In genomic region chr7:1607686-1608085, GRCh38 we compare ENCODE assay signal across 22 cellular contexts. TPM values are rescaled to one million over a fixed set of nuclear protein-coding genes. Genes with fewer than 3 reads are reported as not detected.
DNase-seq lines count a peak whose midpoint lies in the region; ATAC-seq and TF ChIP-seq lines count a peak whose summit lies in the region.
"Had no signal": no experiment of that assay in that cellular context is flagged by ENCODE, and none has a peak within 500 bp of the region (broad histone marks: within the 10 kb centered on the region; RNA-seq: fewer than 3 reads in every experiment).

No MANE protein-coding gene starts in this region.

- no peaks in the 10 kb centered on the region for H3K36me3 Mint-ChIP-seq in H9 (ENCODE audit: insufficient read depth in 1 of 3, low read depth in 3 of 3)
- H3K36me3 Mint-ChIP-seq in activated T-cell treated with anti-CD3 and anti-CD28 coated beads, Interleukin-2, amount 50 U/mL, for 4 hours (ENCODE audit: insufficient read depth): no peaks in the 10 kb centered on the region

- no peaks in the 10 kb centered on the region for H3K79me1 ChIP-seq in H9 (ENCODE audit: insufficient read depth, low read depth, low read length, poor library complexity, severe bottlenecking)

- TF ChIP-seq POLR2A in adrenal gland (IDR thresholded peaks at IDR 0.05): no peak

- H3K4me2 ChIP-seq in H9 (ENCODE audit: insufficient read depth, insufficient read length, low read length): no peak overlapping the region
- H3K4me2 ChIP-seq: KMS-11 had no signal

- H3K27ac ChIP-seq in C4-2B (peak overlapping the region; percentile 10; the same call in 1 of the 2 replicates), H9 (ENCODE audit: insufficient read length, low read depth, low read length) (no peak overlapping the region), adrenal gland (no peak overlapping the region)
- H3K27ac ChIP-seq: KMS-11 had no signal

- no peak overlapping the region for H4K8ac ChIP-seq in H9 (replicated peaks; ENCODE audit: insufficient read length, low read depth, low read length)

- TF ChIP-seq CTCF in C4-2B (conservative IDR thresholded peaks at IDR 0.05): no peak
- no peak for TF ChIP-seq CTCF in H9 (conservative IDR thresholded peaks at IDR 0.05)
- TF ChIP-seq CTCF in adrenal gland (IDR thresholded peaks at IDR 0.05): no peak
- TF ChIP-seq CTCF in omental fat pad (IDR thresholded peaks at IDR 0.05): no peak

- H3K36me3 ChIP-seq in adrenal gland (replicated peaks in 1 of 2): no peaks in the 10 kb centered on the region
- H3K36me3 ChIP-seq: MG63 had no signal

- no peaks in the 10 kb centered on the region for H3K4me1 ChIP-seq in H9 (ENCODE audit: insufficient read depth, low read length)
- H3K4me1 ChIP-seq in adrenal gland (replicated peaks in 1 of 2): no peaks in the 10 kb centered on the region

- H2AFZ ChIP-seq in H9 (ENCODE audit: low read length): no peak overlapping the region

- no peak overlapping the region for H3K27ac Mint-ChIP-seq in H9
- H3K27ac Mint-ChIP-seq: CD4-positive, alpha-beta T cell had no signal

- H3K27me3 ChIP-seq in H9 (ENCODE audit: insufficient read depth, low read length) (no peaks in the 10 kb centered on the region), adrenal gland (no peaks in the 10 kb centered on the region)
- H3K27me3 ChIP-seq: MG63 had no signal

- H4K91ac ChIP-seq in H9 (ENCODE audit: insufficient read length, low read depth, low read length): no peak overlapping the region

- H2BK12ac ChIP-seq in H9 (ENCODE audit: insufficient read length, low read depth, low read length): no peak overlapping the region

- no peak overlapping the region for H2AK5ac ChIP-seq in H9 (ENCODE audit: insufficient read length, low read length)

- no peak overlapping the region for H4K5ac ChIP-seq in H9 (ENCODE audit: insufficient read length, low read depth, low read length)

- H3K23me2 ChIP-seq in H9 (ENCODE audit: insufficient read length, low read depth, low read length, poor library complexity, severe bottlenecking): no peaks in the 10 kb centered on the region

- H3K4me3 ChIP-seq in adrenal gland: no peak overlapping the region
- H3K4me3 ChIP-seq: MG63 had no signal

- H3K9me3 ChIP-seq in H9 (ENCODE audit: control insufficient read depth, low read depth, low read length): no peaks in the 10 kb centered on the region
- no peaks in the 10 kb centered on the region for H3K9me3 ChIP-seq in adrenal gland (replicated peaks in 1 of 3)
- H3K9me3 ChIP-seq: MG63 had no signal

- no peak for ATAC-seq in omental fat pad (ENCODE audit: low FRiP score)
- no peak for ATAC-seq in activated T-cell treated with anti-CD3 and anti-CD28 coated beads, Interleukin-2, amount 50 U/mL, for 4 hours

- H3K4me1 Mint-ChIP-seq in H9: peaks cover 8 to 18% of the 10 kb centered on the region in 2 experiments; a peak in 3 of 4 replicates
- H3K4me1 Mint-ChIP-seq in activated T-cell treated with anti-CD3 and anti-CD28 coated beads, Interleukin-2, amount 50 U/mL, for 4 hours (ENCODE audit: low read depth): no peaks in the 10 kb centered on the region

- no CpG with 5 or more reads among the region's 9 CpGs for WGBS in H9 (ENCODE audit: extremely low coverage, insufficient read length, low lambda C conversion rate)
- 48 to 53% (median 51%) methylated on average over 2 to 9 of the region's 9 CpGs for WGBS in adrenal gland, 4 donors

- peak; percentile 57 for DNase-seq in H9
- peak in 4 of 7 donors; percentile 21 to 38 (median 24) for DNase-seq in adrenal gland
- DNase-seq in left kidney (ENCODE audit: low read depth, low spot score): peak; percentile 55
- DNase-seq in omental fat pad (ENCODE audit: low spot score): no peak
- no peak for DNase-seq in COR-L47 (lab: John Stamatoyannopoulos, UW)
- no peak for DNase-seq in activated T-cell treated with anti-CD3 and anti-CD28 coated beads, Interleukin-2, amount 50 U/mL, for 4 hours
- no peak for DNase-seq in NCI-H69 (lab: John Stamatoyannopoulos, UW)
- DNase-seq: ACHN; AML-193; CD4-positive, alpha-beta T cell; EL; MG63; NCI-H1092; NCI-H1694 treated with DMSO at 0.1 percent for 48 hours; NCI-H2107; NCI-H510A; NCI-H82; RPMI8226; SHP77 treated with DMSO at 0.1 percent for 48 hours; T-helper 1 cell had no signal

- H3K79me2 ChIP-seq in H9 (ENCODE audit: insufficient read depth, low read length): no peaks in the 10 kb centered on the region

- no peak overlapping the region for H2BK20ac ChIP-seq in H9 (ENCODE audit: low read depth, low read length, poor library complexity, severe bottlenecking)

- no peak overlapping the region for H3K9ac ChIP-seq in H9 (ENCODE audit: extremely low read depth, insufficient read length, low read length)
- H3K9ac ChIP-seq: KMS-11 had no signal

- no peak overlapping the region for H3K4me3 Mint-ChIP-seq in H9
- H3K4me3 Mint-ChIP-seq in activated T-cell treated with anti-CD3 and anti-CD28 coated beads, Interleukin-2, amount 50 U/mL, for 4 hours: no peak overlapping the region
- H3K4me3 Mint-ChIP-seq: CD4-positive, alpha-beta T cell had no signal

- H2BK120ac ChIP-seq in H9 (ENCODE audit: low read depth, low read length, poor library complexity, severe bottlenecking): no peak overlapping the region

- no peak overlapping the region for H3K23ac ChIP-seq in H9 (ENCODE audit: insufficient read length, low read depth, low read length)

- no peaks in the 10 kb centered on the region for H4K20me1 ChIP-seq in H9 (ENCODE audit: control insufficient read depth, insufficient read depth, insufficient read length)

- H3K27me3 Mint-ChIP-seq in H9 (ENCODE audit: low read depth): peaks cover 7% of the 10 kb centered on the region
- peaks cover 26% of the 10 kb centered on the region for H3K27me3 Mint-ChIP-seq in activated T-cell treated with anti-CD3 and anti-CD28 coated beads, Interleukin-2, amount 50 U/mL, for 4 hours (ENCODE audit: low read depth)

- H2BK15ac ChIP-seq in H9 (ENCODE audit: low read depth, low read length): no peak overlapping the region

- H2BK5ac ChIP-seq in H9 (ENCODE audit: insufficient read length, low read length): no peak overlapping the region

- H3K4ac ChIP-seq in H9 (ENCODE audit: low read depth, low read length): no peak overlapping the region

- H3K56ac ChIP-seq in H9 (ENCODE audit: insufficient read length, low read depth, low read length): no peak overlapping the region

- intact Hi-C loops in adrenal gland (cut with DNase I): no loop called here

- H3T11ph ChIP-seq in H9 (ENCODE audit: low read length): no peak overlapping the region

- no peak overlapping the region for H3K14ac ChIP-seq in H9 (ENCODE audit: insufficient read depth, low read length)

- no peaks in the 10 kb centered on the region; a peak in 1 of 5 replicates for H3K9me3 Mint-ChIP-seq in H9
- H3K9me3 Mint-ChIP-seq in activated T-cell treated with anti-CD3 and anti-CD28 coated beads, Interleukin-2, amount 50 U/mL, for 4 hours: no peaks in the 10 kb centered on the region
- H3K9me3 Mint-ChIP-seq: CD4-positive, alpha-beta T cell had no signal

- H3K18ac ChIP-seq in H9 (ENCODE audit: insufficient read length, low read depth, low read length): no peak overlapping the region

RNA-seq across cellular contexts. Expression of gene PSMG3, which starts 37.9 kb away (rescaled TPM):
- total RNA-seq in H9 (2021) (63.0 and 71.1 TPM in 2 replicates), adrenal gland (10 to 100 TPM; 19.1 to 64.3 (median 25.5) TPM), omental fat pad (10 to 100 TPM; 22.0 to 37.7 (median 28.4) TPM)
- polyA plus RNA-seq in adrenal gland: 10 to 100 TPM; 17.3 to 82.7 (median 68.4) TPM
- 10 to 100 TPM; 75.8 to 82.5 (median 82.5) TPM for total RNA-seq in activated T-cell treated with anti-CD3 and anti-CD28 coated beads, Interleukin-2, amount 50 U/mL, for 4 hours

RNA-seq across cellular contexts. Expression of gene TMEM184A, which starts 51.7 kb away (rescaled TPM):
- total RNA-seq in H9 (2021) (1.3 and 1.5 TPM in 2 replicates), adrenal gland (1 to 10 TPM in 2 of 8 donors, under 1 TPM in 5, not detected in 1; 0.06 to 1.3 (median 0.72) TPM), omental fat pad (1 to 10 TPM in 1 of 4 donors, under 1 TPM in 2, not detected in 1; 0.19 to 3.1 (median 0.32) TPM)
- polyA plus RNA-seq in adrenal gland: 1 to 10 TPM in 2 of 3 donors, not detected in 1; 1.2 to 2.1 TPM
- total RNA-seq in activated T-cell treated with anti-CD3 and anti-CD28 coated beads, Interleukin-2, amount 50 U/mL, for 4 hours: under 1 TPM; 0.11 to 0.19 (median 0.15) TPM

Comparison
In these comparisons a context has a peak if more than half of its experiments do, and no peak if none do; other contexts are left out.
1. DNase-seq: peak in H9 (single experiment), adrenal gland (4 of 7) and left kidney (single experiment); none in omental fat pad (single experiment), COR-L47 (single experiment), activated T-cell treated with anti-CD3 and anti-CD28 coated beads, Interleukin-2, amount 50 U/mL, for 4 hours (single experiment) and NCI-H69 (single experiment).